13 cellular contexts compared by ENCODE assay signal in the genomic region with DNA sequence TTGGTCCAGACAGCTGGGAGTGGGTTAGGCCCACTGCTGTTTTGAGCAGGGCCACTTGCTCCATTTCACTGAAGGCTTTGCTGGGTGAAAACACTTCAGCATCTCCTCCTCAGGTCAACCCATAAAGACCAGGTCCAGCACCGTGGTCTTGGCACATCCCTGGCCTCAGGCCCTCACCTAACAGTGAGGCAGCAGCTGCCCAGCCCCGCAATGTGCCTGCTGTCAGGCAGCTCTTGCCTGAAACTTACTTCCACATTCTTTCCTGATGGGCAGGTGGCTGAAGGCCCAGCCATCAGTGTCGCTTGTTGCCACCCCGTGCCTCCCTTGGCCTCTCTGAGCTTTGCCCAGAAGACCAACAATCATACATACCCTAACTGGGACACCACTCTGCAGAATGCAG. TPM values are rescaled to one million over a fixed set of nuclear protein-coding genes. Genes with fewer than 3 reads are reported as not detected.
A peak's percentile ranks its signal among the peaks of the same experiment; 100 is the strongest.
DNase-seq lines count a peak whose midpoint lies in the region; ATAC-seq and TF ChIP-seq lines count a peak whose summit lies in the region.
"Had no signal": no experiment of that assay in that cellular context is flagged by ENCODE, and none has a peak within 500 bp of the region (broad histone marks: within the 10 kb centered on the region; RNA-seq: fewer than 3 reads in every experiment).

No MANE protein-coding gene starts in this region.

- 50% methylated on average over 4 of the region's 4 CpGs for WGBS in prostate gland

- no peak for TF ChIP-seq CTCF in Calu3 (IDR thresholded peaks at IDR 0.05; ENCODE audit: unreplicated experiment)
- TF ChIP-seq CTCF in prostate gland (IDR thresholded peaks at IDR 0.05), result no peak

- POLR2A ChIA-PET in activated CD4-positive, alpha-beta T cell treated with anti-CD3 and anti-CD28 coated beads, Interleukin-2, amount 10 ng/mL, durations not matched to agents 7 days and 5 days (lab: Charles Lee), result no interaction called here

- H3K4me3 Mint-ChIP-seq in activated CD4-positive, alpha-beta T cell treated with anti-CD3 and anti-CD28 coated beads, Interleukin-2, amount 10 ng/mL, durations not matched to agents 7 days and 5 days, result no peak overlapping the region
- no peak overlapping the region for H3K4me3 Mint-ChIP-seq in Calu3 (ENCODE audit: low read depth, unreplicated experiment)
- H3K4me3 Mint-ChIP-seq: neural crest cell had no signal

- H3K9me3 ChIP-seq in prostate gland, result no peaks in the 10 kb centered on the region
- H3K9me3 ChIP-seq: testis had no signal

- H3K27ac ChIP-seq in caudate nucleus (ENCODE audit: low read depth, low read length) (peak overlapping the region; percentile 32), prostate gland (peak overlapping the region; percentile 56 to 92)

- no peaks in the 10 kb centered on the region for H3K9me3 Mint-ChIP-seq in activated CD4-positive, alpha-beta T cell treated with anti-CD3 and anti-CD28 coated beads, Interleukin-2, amount 10 ng/mL, durations not matched to agents 7 days and 5 days
- H3K9me3 Mint-ChIP-seq in Calu3 (ENCODE audit: low read depth, unreplicated experiment), result no peaks in the 10 kb centered on the region
- H3K9me3 Mint-ChIP-seq: neural crest cell had no signal

- H3K27me3 ChIP-seq in prostate gland (replicated peaks; ENCODE audit: insufficient read depth), result no peaks in the 10 kb centered on the region
- H3K27me3 ChIP-seq: testis had no signal

- peaks cover 37% of the 10 kb centered on the region for H3K4me1 ChIP-seq in prostate gland (replicated peaks)

- H3K4me3 ChIP-seq in prostate gland, result no peak overlapping the region
- H3K4me3 ChIP-seq: testis had no signal

- no peak for ATAC-seq in HG03039 (IDR thresholded peaks at IDR 0.05; ENCODE audit: unreplicated experiment)

- BruUV-seq in Calu3 (replicated peaks; lab: Mats Ljungman, UMichigan), result no TSS peak

- TF ChIP-seq POLR2A in prostate gland (IDR thresholded peaks at IDR 0.05), result no peak

- H3K36me3 Mint-ChIP-seq in activated CD4-positive, alpha-beta T cell treated with anti-CD3 and anti-CD28 coated beads, Interleukin-2, amount 10 ng/mL, durations not matched to agents 7 days and 5 days (ENCODE audit: low read depth), result peaks cover 48% of the 10 kb centered on the region
- peaks cover 97% of the 10 kb centered on the region for H3K36me3 Mint-ChIP-seq in Calu3 (ENCODE audit: insufficient read depth, unreplicated experiment)

- CTCF ChIA-PET in activated CD4-positive, alpha-beta T cell treated with anti-CD3 and anti-CD28 coated beads, Interleukin-2, amount 10 ng/mL, durations not matched to agents 7 days and 5 days (lab: Charles Lee), result interaction anchor here (0.6 to 2.8 kb wide), 5 partner anchors 10 to 267 kb away, joined by 3 to 15 read pairs (median 4); no protein-coding TSS in a partner anchor
- CTCF ChIA-PET in Calu3 (lab: Charles Lee), result interaction anchor here (0.5 to 0.9 kb wide), 3 partner anchors 15 to 43 kb away, joined by 3 to 4 read pairs (median 3); no protein-coding TSS in a partner anchor

- intact Hi-C loops in Calu3 (cut with micrococcal nuclease; ENCODE audit: unreplicated experiment), result no loop called here
- intact Hi-C loops in prostate gland (cut with DNase I), result no loop called here

- H3K36me3 ChIP-seq in prostate gland, result peaks cover 0 to 6% of the 10 kb centered on the region in 2 donors

- H3K27ac Mint-ChIP-seq in activated CD4-positive, alpha-beta T cell treated with anti-CD3 and anti-CD28 coated beads, Interleukin-2, amount 10 ng/mL, durations not matched to agents 7 days and 5 days, result peak overlapping the region; percentile 86
- H3K27ac Mint-ChIP-seq in Calu3 (ENCODE audit: unreplicated experiment), result peak overlapping the region; percentile 62

- no peak for DNase-seq in activated CD4-positive, alpha-beta T cell treated with anti-CD3 and anti-CD28 coated beads, Interleukin-2, amount 10 ng/mL, durations not matched to agents 7 days and 5 days
- DNase-seq in activated CD4-positive, alpha-beta T cell treated with anti-CD3 and anti-CD28 coated beads for 1 hour, result no peak
- no peak for DNase-seq in Calu3
- DNase-seq in caudate nucleus (lab: John Stamatoyannopoulos, UW), result no peak
- DNase-seq in prostate gland (ENCODE audit: low spot score), result no peak
- DNase-seq in DMS79 (lab: John Stamatoyannopoulos, UW), result no peak
- DNase-seq in inferior parietal cortex (ENCODE audit: extremely low spot score), result no peak
- DNase-seq: NCI-H187 treated with DMSO at 0.1 percent for 48 hours, NCI-H69, RPMI8226 had no signal

- H3K4me1 Mint-ChIP-seq in activated CD4-positive, alpha-beta T cell treated with anti-CD3 and anti-CD28 coated beads, Interleukin-2, amount 10 ng/mL, durations not matched to agents 7 days and 5 days, result peaks cover 42% of the 10 kb centered on the region
- H3K4me1 Mint-ChIP-seq in Calu3 (ENCODE audit: low read depth, unreplicated experiment), result peaks cover 20% of the 10 kb centered on the region
- H3K4me1 Mint-ChIP-seq: neural crest cell had no signal

- H3K27me3 Mint-ChIP-seq in activated CD4-positive, alpha-beta T cell treated with anti-CD3 and anti-CD28 coated beads, Interleukin-2, amount 10 ng/mL, durations not matched to agents 7 days and 5 days, result no peaks in the 10 kb centered on the region
- no peaks in the 10 kb centered on the region for H3K27me3 Mint-ChIP-seq in Calu3 (ENCODE audit: unreplicated experiment)

RNA-seq across cellular contexts. Expression of a gene that starts 54.4 kb away (rescaled TPM):
- 10 to 100 TPM; 61.8 to 67.7 TPM for total RNA-seq in activated CD4-positive, alpha-beta T cell treated with anti-CD3 and anti-CD28 coated beads, Interleukin-2, amount 10 ng/mL, durations not matched to agents 7 days and 5 days
- total RNA-seq in Calu3 (2022) (111 and 136 TPM in 2 replicates), prostate gland (10 to 100 TPM; 60.2 to 65.8 TPM)
